Comparison of ENCODE assay signal across 14 cellular contexts in genomic region chr3:101461451-101461850, GRCh38. TPM values are rescaled to one million over a fixed set of nuclear protein-coding genes. Genes with fewer than 3 reads are reported as not detected.
DNase-seq lines count a peak whose midpoint lies in the region; ATAC-seq, FAIRE-seq and TF ChIP-seq lines count a peak whose summit lies in the region.
"Had no signal": no experiment of that assay in that cellular context is flagged by ENCODE, and none has a peak within 500 bp of the region (broad histone marks: within the 10 kb centered on the region; RNA-seq: fewer than 3 reads in every experiment).

No MANE protein-coding gene starts in this region.

- CTCF ChIA-PET in MCF 10A (lab: Yijun Ruan, JAX) (no interaction called here), mammary epithelial cell (lab: Charles Lee; ENCODE audit: low non-redundant PET) (no interaction called here), K562 (lab: Yijun Ruan, JAX; ENCODE audit: low intra/inter-chr PET ratio) (no interaction called here)
- CTCF ChIA-PET in CD8-positive, alpha-beta T cell (lab: Charles Lee) = no interaction called here
- CTCF ChIA-PET in naive thymus-derived CD4-positive, alpha-beta T cell (lab: Charles Lee) = no interaction called here

- TF ChIP-seq CTCF in MCF 10A (IDR thresholded peaks at IDR 0.05; ENCODE audit: unreplicated experiment) = no peak
- no peak for TF ChIP-seq CTCF in mammary epithelial cell (conservative IDR thresholded peaks at IDR 0.05 in 1 of 2, IDR thresholded peaks at IDR 0.05 in 1 of 2; ENCODE audit: extremely low read depth in 1 of 2, insufficient read depth in 1 of 2, low read depth in 1 of 2, low read length in 2 of 2)
- TF ChIP-seq CTCF in CD8-positive, alpha-beta T cell (IDR thresholded peaks at IDR 0.05) = no peak
- no peak for TF ChIP-seq CTCF in K562 (IDR thresholded peaks at IDR 0.05 in 2 of 3, conservative IDR thresholded peaks at IDR 0.05 in 1 of 3; ENCODE audit: insufficient read depth in 2 of 3, low read depth in 1 of 3, low read length in 3 of 3)

- no peak for FAIRE-seq in K562 (lab: Jason Lieb, UNC)
- FAIRE-seq: GM18507 had no signal

- BruUV-seq in MCF 10A (replicated peaks; lab: Mats Ljungman, UMichigan) = no TSS peak
- BruUV-seq in mammary epithelial cell (replicated peaks; lab: Mats Ljungman, UMichigan) = no TSS peak
- no TSS peak for BruUV-seq in K562 (replicated peaks; lab: Mats Ljungman, UMichigan)

- no peak overlapping the region for H3K4me3 ChIP-seq in mammary epithelial cell (replicated peaks in 1 of 3; ENCODE audit: insufficient read depth in 1 of 3, low read depth in 2 of 3, low read length in 3 of 3)
- no peak overlapping the region for H3K4me3 ChIP-seq in CD8-positive, alpha-beta T cell (ENCODE audit: low read depth, low read length)
- H3K4me3 ChIP-seq in K562 = no peak overlapping the region
- no peak overlapping the region for H3K4me3 ChIP-seq in naive thymus-derived CD4-positive, alpha-beta T cell (ENCODE audit: low read length)
- no peak overlapping the region for H3K4me3 ChIP-seq in aorta (ENCODE audit: low read length in 2 of 2)

- no peaks in the 10 kb centered on the region for H3K36me3 Mint-ChIP-seq in MCF 10A (ENCODE audit: insufficient read depth, unreplicated experiment)
- H3K36me3 Mint-ChIP-seq in CD8-positive, alpha-beta T cell = peaks cover 61% of the 10 kb centered on the region
- peaks cover 5 to 59% (median 34%) of the 10 kb centered on the region in 5 donors for H3K36me3 Mint-ChIP-seq in naive thymus-derived CD4-positive, alpha-beta T cell

- TF ChIP-seq POLR2A in K562 (conservative IDR thresholded peaks at IDR 0.05) = no peak

- H4K20me1 ChIP-seq in mammary epithelial cell (ENCODE audit: insufficient read depth, low read length) = no peaks in the 10 kb centered on the region
- no peaks in the 10 kb centered on the region for H4K20me1 ChIP-seq in K562 (replicated peaks; ENCODE audit: control insufficient read depth, insufficient read depth, low read length)

- no peak for TF ChIP-seq EP300 in K562 (IDR thresholded peaks at IDR 0.05; ENCODE audit: low read length)

- H3K4me2 ChIP-seq in mammary epithelial cell (ENCODE audit: insufficient read depth, low read depth, low read length) (no peak overlapping the region), K562 (ENCODE audit: insufficient read depth, low read length) (no peak overlapping the region)

- H3K4me1 ChIP-seq in mammary epithelial cell (ENCODE audit: insufficient read depth, low read length) (no peaks in the 10 kb centered on the region), K562 (replicated peaks in 1 of 2; ENCODE audit: control insufficient read depth in 2 of 2, insufficient read depth in 2 of 2, low read length in 2 of 2) (peaks cover 0 to 9% of the 10 kb centered on the region in 2 experiments; a peak in 3 of 5 replicates), aorta (ENCODE audit: control insufficient read depth in 1 of 2, insufficient read depth in 2 of 2, low read length in 2 of 2) (no peaks in the 10 kb centered on the region)
- peaks cover 13% of the 10 kb centered on the region for H3K4me1 ChIP-seq in CD8-positive, alpha-beta T cell (ENCODE audit: insufficient read depth, low read length)
- H3K4me1 ChIP-seq in naive thymus-derived CD4-positive, alpha-beta T cell (ENCODE audit: control insufficient read depth in 2 of 2, insufficient read depth in 2 of 2, low read length in 2 of 2) = peaks cover 3 to 11% of the 10 kb centered on the region in 2 donors
- H3K4me1 ChIP-seq: BE2C had no signal

- intact Hi-C loops in MCF 10A (cut with micrococcal nuclease) (no loop called here), mammary epithelial cell (cut with micrococcal nuclease) (no loop called here), K562 (cut with micrococcal nuclease) (no loop called here), aorta (cut with DNase I) (no loop called here)
- intact Hi-C loops in CD8-positive, alpha-beta T cell (cut with DNase I, micrococcal nuclease) = loop anchor here in 1 of 2 experiments (2.0 to 5.0 kb wide), 2 partner anchors 13 to 46 kb away; no protein-coding TSS in a partner anchor
- intact Hi-C loops in naive thymus-derived CD4-positive, alpha-beta T cell (cut with micrococcal nuclease) = loop anchor here in 1 of 2 donors (10.0 kb wide), 1 partner anchor 47 kb away; no protein-coding TSS in a partner anchor

- H3K27me3 ChIP-seq in mammary epithelial cell (ENCODE audit: insufficient read depth, low read length) (no peaks in the 10 kb centered on the region), K562 (ENCODE audit: control insufficient read depth in 2 of 2, insufficient read depth in 2 of 2, low read length in 2 of 2) (no peaks in the 10 kb centered on the region), aorta (ENCODE audit: control insufficient read depth in 1 of 2, insufficient read depth in 2 of 2, low read length in 1 of 2) (no peaks in the 10 kb centered on the region)
- H3K27me3 ChIP-seq in CD8-positive, alpha-beta T cell (ENCODE audit: insufficient read depth, low read length) = no peaks in the 10 kb centered on the region
- no peaks in the 10 kb centered on the region for H3K27me3 ChIP-seq in naive thymus-derived CD4-positive, alpha-beta T cell (ENCODE audit: control insufficient read depth in 2 of 2, insufficient read depth in 2 of 2, low read length in 2 of 2)
- H3K27me3 ChIP-seq: BE2C had no signal

- H3K4me1 Mint-ChIP-seq in MCF 10A (ENCODE audit: insufficient read depth, unreplicated experiment) = no peaks in the 10 kb centered on the region
- peaks cover 49% of the 10 kb centered on the region for H3K4me1 Mint-ChIP-seq in CD8-positive, alpha-beta T cell (ENCODE audit: low read depth)
- peaks cover 13 to 72% (median 54%) of the 10 kb centered on the region in 7 donors for H3K4me1 Mint-ChIP-seq in naive thymus-derived CD4-positive, alpha-beta T cell

- POLR2A ChIA-PET in MCF 10A (lab: Yijun Ruan, JAX) (no interaction called here), K562 (lab: Yijun Ruan, JAX) (no interaction called here)
- POLR2A ChIA-PET in CD8-positive, alpha-beta T cell (lab: Charles Lee) = no interaction called here
- POLR2A ChIA-PET in naive thymus-derived CD4-positive, alpha-beta T cell (lab: Charles Lee) = no interaction called here

- dilution Hi-C loops in mammary epithelial cell (cut with HindIII; ENCODE audit: low sequenced_read_pairs) = no loop called here

- peaks cover 3% of the 10 kb centered on the region for H3K79me2 ChIP-seq in mammary epithelial cell (ENCODE audit: insufficient read depth, low read length)
- peaks cover 60% of the 10 kb centered on the region for H3K79me2 ChIP-seq in K562 (ENCODE audit: control insufficient read depth, insufficient read depth, low read length)

- H3K9me3 ChIP-seq in mammary epithelial cell (replicated peaks; ENCODE audit: insufficient read depth, low read length) = no peaks in the 10 kb centered on the region
- no peaks in the 10 kb centered on the region for H3K9me3 ChIP-seq in CD8-positive, alpha-beta T cell (ENCODE audit: low read length)
- no peaks in the 10 kb centered on the region for H3K9me3 ChIP-seq in K562 (replicated peaks; ENCODE audit: control insufficient read depth, insufficient read depth, low read depth, low read length)
- H3K9me3 ChIP-seq in naive thymus-derived CD4-positive, alpha-beta T cell (ENCODE audit: control insufficient read depth in 2 of 3, low read length in 3 of 3) = no peaks in the 10 kb centered on the region
- H3K9me3 ChIP-seq in aorta (ENCODE audit: control insufficient read depth, low read length) = no peaks in the 10 kb centered on the region
- H3K9me3 ChIP-seq: BE2C had no signal

- H3K36me3 ChIP-seq in mammary epithelial cell (ENCODE audit: insufficient read depth, low read length) (no peaks in the 10 kb centered on the region), K562 (ENCODE audit: control insufficient read depth, insufficient read depth, low read length) (peaks cover 12% of the 10 kb centered on the region; the same call in 2 of the 3 replicates), aorta (ENCODE audit: control insufficient read depth in 1 of 2, insufficient read depth in 2 of 2, low read length in 1 of 2) (no peaks in the 10 kb centered on the region)
- peaks cover 5% of the 10 kb centered on the region for H3K36me3 ChIP-seq in CD8-positive, alpha-beta T cell (ENCODE audit: insufficient read depth, low read length)
- peaks cover 4 to 19% (median 6%) of the 10 kb centered on the region in 3 experiments for H3K36me3 ChIP-seq in naive thymus-derived CD4-positive, alpha-beta T cell (ENCODE audit: control insufficient read depth in 2 of 3, insufficient read depth in 3 of 3, low read length in 3 of 3)
- H3K36me3 ChIP-seq: BE2C had no signal

- no peak overlapping the region for H3K4me3 Mint-ChIP-seq in MCF 10A (ENCODE audit: unreplicated experiment)
- no peak overlapping the region for H3K4me3 Mint-ChIP-seq in CD8-positive, alpha-beta T cell
- no peak overlapping the region for H3K4me3 Mint-ChIP-seq in naive thymus-derived CD4-positive, alpha-beta T cell

- H2AFZ ChIP-seq in mammary epithelial cell (ENCODE audit: low read depth, low read length) (no peak overlapping the region), K562 (ENCODE audit: low read depth, low read length) (no peak overlapping the region)

- no peak overlapping the region for H3K9ac ChIP-seq in mammary epithelial cell (ENCODE audit: insufficient read depth, low read length)
- no peak overlapping the region for H3K9ac ChIP-seq in K562 (ENCODE audit: insufficient read depth in 1 of 2, low read depth in 2 of 2, low read length in 2 of 2)

- no peaks in the 10 kb centered on the region for H3K9me1 ChIP-seq in K562 (ENCODE audit: control insufficient read depth, insufficient read depth, low read length)

- in situ Hi-C loops in mammary epithelial cell (cut with MboI; ENCODE audit: low sequenced_read_pairs in 2 of 2) = no loop called here
- in situ Hi-C loops in K562 (cut with MboI) = no loop called here

- no peak for TF ChIP-seq RAD21 in K562 (CRISPR knock-in tag; conservative IDR thresholded peaks at IDR 0.05 in 1 of 2, IDR thresholded peaks at IDR 0.05 in 1 of 2)

- no peaks in the 10 kb centered on the region for H3K27me3 Mint-ChIP-seq in MCF 10A (ENCODE audit: insufficient read depth, unreplicated experiment)
- no peaks in the 10 kb centered on the region for H3K27me3 Mint-ChIP-seq in CD8-positive, alpha-beta T cell (ENCODE audit: low read depth)
- H3K27me3 Mint-ChIP-seq in naive thymus-derived CD4-positive, alpha-beta T cell = no peaks in the 10 kb centered on the region

- ATAC-seq in CD8-positive, alpha-beta T cell = no peak
- ATAC-seq in K562 (no peak), aorta (ENCODE audit: low FRiP score) (no peak)
- no peak for ATAC-seq in naive thymus-derived CD4-positive, alpha-beta T cell
- ATAC-seq: HCT116 had no signal

- H3K27ac Mint-ChIP-seq in MCF 10A (ENCODE audit: low read depth, unreplicated experiment) = peak overlapping the region; percentile 11
- H3K27ac Mint-ChIP-seq in CD8-positive, alpha-beta T cell = peak overlapping the region; percentile 77
- H3K27ac Mint-ChIP-seq in naive thymus-derived CD4-positive, alpha-beta T cell = peak overlapping the region in 6 of 9 donors; percentile 9 to 55 (median 26)

- 76% methylated on average over 4 of the region's 4 CpGs for WGBS in mammary epithelial cell (ENCODE audit: low coverage, missing lambda C conversion rate)
- WGBS in K562 (ENCODE audit: insufficient coverage, low coverage, missing lambda C conversion rate) = 43% methylated on average over 4 of the region's 4 CpGs
- 85 to 88% methylated on average over 4 of the region's 4 CpGs for WGBS in aorta, 2 donors

- DNase-seq in MCF 10A (ENCODE audit: unreplicated experiment) = no peak
- no peak for DNase-seq in mammary epithelial cell
- DNase-seq in CD8-positive, alpha-beta T cell = no peak
- DNase-seq in K562 (ENCODE audit: extremely low read depth in 1 of 4, low spot score in 3 of 4) = no peak
- no peak for DNase-seq in naive thymus-derived CD4-positive, alpha-beta T cell
- no peak for DNase-seq in NCI-H2107 (lab: John Stamatoyannopoulos, UW)
- no peak for DNase-seq in aorta
- no peak for DNase-seq in activated gamma-delta T cell (lab: John Stamatoyannopoulos, UW)
- DNase-seq: BE2C, Calu3, DMS 273 treated with DMSO at 0.1 percent for 48 hours had no signal

- H3K9me3 Mint-ChIP-seq in MCF 10A (ENCODE audit: unreplicated experiment) = peaks cover 8% of the 10 kb centered on the region
- H3K9me3 Mint-ChIP-seq in CD8-positive, alpha-beta T cell = no peaks in the 10 kb centered on the region
- H3K9me3 Mint-ChIP-seq in naive thymus-derived CD4-positive, alpha-beta T cell = peaks cover 0 to 11% (median 0%) of the 10 kb centered on the region in 11 donors

- H3K27ac ChIP-seq in mammary epithelial cell (ENCODE audit: insufficient read depth, low read depth, low read length) (no peak overlapping the region), K562 (ENCODE audit: extremely low read depth, low read depth, low read length) (peak overlapping the region; percentile 30; the same call in 1 of the 3 replicates), aorta (ENCODE audit: low read depth in 1 of 2, low read length in 2 of 2) (no peak overlapping the region)
- no peak overlapping the region for H3K27ac ChIP-seq in CD8-positive, alpha-beta T cell (ENCODE audit: low read depth, low read length)
- no peak overlapping the region for H3K27ac ChIP-seq in naive thymus-derived CD4-positive, alpha-beta T cell (ENCODE audit: low read depth, low read length)
- H3K27ac ChIP-seq: C4-2B had no signal

RNA-seq across cellular contexts. Expression of gene SENP7, which starts 51.6 kb away (rescaled TPM):
- total RNA-seq in MCF 10A (2022) (11.9 and 15.0 TPM in 2 replicates), mammary epithelial cell (1 to 10 TPM; 7.2 to 8.9 TPM), K562 (2014; rRNA removed) (7.0 and 8.7 TPM in 2 replicates), K562 (2014; rRNA removed; fragmentation: Illumina TruSeq; extraction: Trizol) (21.9 and 22.4 TPM in 2 replicates), K562 (2015; rRNA removed; fragmentation: Illumina TruSeq; extraction: Trizol) (18.8 and 21.7 TPM in 2 replicates), K562 (2021) (10.7 and 13.6 TPM in 2 replicates), aorta (10 to 100 TPM; 25.6 to 32.4 TPM)
- polyA plus RNA-seq in mammary epithelial cell (1.3 TPM), K562 (2011; rRNA removed) (19.2 and 20.0 TPM in 2 replicates), K562 (2014; fragmentation: Illumina TruSeq; extraction: Trizol) (10.8 and 13.9 TPM in 2 replicates), K562 (2014; fragmentation: Nextera tagmentation; extraction: Ambion mirVana) (1 to 10 TPM; 4.1 to 8.3 TPM), K562 (2014; rRNA removed) (9.5 and 10.5 TPM in 2 replicates), aorta (10 to 100 TPM in 1 of 2 donors, 1 to 10 TPM in 1; 6.9 to 14.5 TPM)
- polyA minus RNA-seq in mammary epithelial cell = 0.88 TPM
- total RNA-seq in CD8-positive, alpha-beta T cell = 10 to 100 TPM; 28.3 to 29.1 TPM
- 29.4 and 103 TPM in 2 replicates for total RNA-seq in K562 (2011; cell fraction: chromatin; rRNA removed; ENCODE audit: low replicate concordance)
- total RNA-seq in K562 (2011; cell fraction: nucleolus; rRNA removed) = 12.0 and 19.1 TPM in 2 replicates
- 41.1 and 61.4 TPM in 2 replicates for total RNA-seq in K562 (2011; cell fraction: nucleoplasm; rRNA removed)
- 1.4 and 4.2 TPM in 2 replicates for polyA plus RNA-seq in K562 (2011; cell fraction: cytosol; rRNA removed)
- 25.2 and 41.2 TPM in 2 replicates for polyA plus RNA-seq in K562 (2011; cell fraction: nucleus; rRNA removed)
- 7.6 and 12.3 TPM in 2 replicates for polyA plus RNA-seq in K562 (2012)
- polyA minus RNA-seq in K562 (2011; rRNA and poly(A)+ RNA removed) = 40.7 and 57.5 TPM in 2 replicates
- polyA minus RNA-seq in K562 (2011; cell fraction: cytosol; rRNA and poly(A)+ RNA removed) = 7.2 and 7.6 TPM in 2 replicates
- polyA minus RNA-seq in K562 (2011; cell fraction: nucleus; rRNA and poly(A)+ RNA removed) = 33.8 and 67.3 TPM in 2 replicates
- 10 to 100 TPM; 28.8 to 79.0 (median 49.5) TPM for total RNA-seq in naive thymus-derived CD4-positive, alpha-beta T cell
- polyA plus RNA-seq in naive thymus-derived CD4-positive, alpha-beta T cell = 10 to 100 TPM; 14.0 TPM

Comparison
In these comparisons a context has a peak if more than half of its experiments do, and no peak if none do; other contexts are left out.
1. H3K27ac Mint-ChIP-seq: peak in every context shown above with its lines; median percentile 77 in CD8-positive, alpha-beta T cell; 26 in naive thymus-derived CD4-positive, alpha-beta T cell; 11 in MCF 10A.